12 cellular contexts compared by ENCODE assay signal in genomic region chr20:62741191-62741676, GRCh38. TPM values are rescaled to one million over a fixed set of nuclear protein-coding genes. Genes with fewer than 3 reads are reported as not detected.
DNase-seq lines count a peak whose midpoint lies in the region; ATAC-seq and TF ChIP-seq lines count a peak whose summit lies in the region.
"Had no signal": no experiment of that assay in that cellular context is flagged by ENCODE, and none has a peak within 500 bp of the region (broad histone marks: within the 10 kb centered on the region; RNA-seq: fewer than 3 reads in every experiment).

No MANE protein-coding gene starts in this region.

- H3K9me2 ChIP-seq in hepatocyte (replicated peaks; ENCODE audit: insufficient read depth) = no peaks in the 10 kb centered on the region

- H3K9me3 ChIP-seq in BLaER1 (no peaks in the 10 kb centered on the region), HUES48 (ENCODE audit: control insufficient read depth, insufficient read depth, low read length) (no peaks in the 10 kb centered on the region), liver (ENCODE audit: control insufficient read depth in 4 of 4, low read length in 3 of 4) (no peaks in the 10 kb centered on the region), hepatocyte (ENCODE audit: low read depth) (no peaks in the 10 kb centered on the region)

- no peak overlapping the region for H2AFZ ChIP-seq in hepatocyte

- H4K20me1 ChIP-seq in BLaER1 (peaks cover 27% of the 10 kb centered on the region), hepatocyte (ENCODE audit: insufficient read depth, poor library complexity, severe bottlenecking) (no peaks in the 10 kb centered on the region)

- WGBS in liver = 71% methylated on average over 9 of the region's 9 CpGs
- 64% methylated on average over 8 of the region's 9 CpGs for WGBS in hepatocyte (ENCODE audit: low lambda C conversion rate, missing lambda C conversion rate)

- no peaks in the 10 kb centered on the region for H3K27me3 ChIP-seq in BLaER1
- no peaks in the 10 kb centered on the region for H3K27me3 ChIP-seq in HUES48 (ENCODE audit: control insufficient read depth, insufficient read depth, low read length)
- no peaks in the 10 kb centered on the region for H3K27me3 ChIP-seq in liver (ENCODE audit: control insufficient read depth in 4 of 4, insufficient read depth in 4 of 4, low read length in 3 of 4)
- H3K27me3 ChIP-seq in hepatocyte = no peaks in the 10 kb centered on the region

- H3K27ac ChIP-seq in BLaER1 (peak overlapping the region; percentile 86), HUES48 (ENCODE audit: low read depth, low read length) (peak overlapping the region; percentile 78), liver (ENCODE audit: low read depth in 1 of 2, low read length in 2 of 2) (no peak overlapping the region), hepatocyte (no peak overlapping the region)

- no peak for TF ChIP-seq RAD21 in liver (IDR thresholded peaks at IDR 0.05)

- no peaks in the 10 kb centered on the region for H3K36me3 ChIP-seq in BLaER1
- H3K36me3 ChIP-seq in HUES48 (ENCODE audit: control insufficient read depth, insufficient read depth, low read length) = no peaks in the 10 kb centered on the region
- no peaks in the 10 kb centered on the region for H3K36me3 ChIP-seq in liver (ENCODE audit: control insufficient read depth in 4 of 4, insufficient read depth in 3 of 4, low read depth in 1 of 4, low read length in 3 of 4)
- H3K36me3 ChIP-seq in hepatocyte (replicated peaks; ENCODE audit: insufficient read depth, low read depth) = no peaks in the 10 kb centered on the region

- H3K4me1 ChIP-seq in BLaER1 = peaks cover 74% of the 10 kb centered on the region
- peaks cover 7% of the 10 kb centered on the region; the same call in 1 of the 2 replicates for H3K4me1 ChIP-seq in HUES48 (ENCODE audit: control insufficient read depth, insufficient read depth, low read length)
- no peaks in the 10 kb centered on the region for H3K4me1 ChIP-seq in liver (ENCODE audit: control insufficient read depth in 4 of 4, insufficient read depth in 4 of 4, low read length in 3 of 4)
- H3K4me1 ChIP-seq in hepatocyte (ENCODE audit: insufficient read depth) = no peaks in the 10 kb centered on the region

- peak overlapping the region; percentile 77 for H3K9ac ChIP-seq in BLaER1
- no peak overlapping the region for H3K9ac ChIP-seq in HUES48 (ENCODE audit: low read depth, low read length)
- H3K9ac ChIP-seq in liver (ENCODE audit: low read depth in 1 of 2, low read length in 2 of 2) = no peak overlapping the region

- H3K4me3 ChIP-seq in BLaER1 = peak overlapping the region; percentile 59
- H3K4me3 ChIP-seq in HUES48 (ENCODE audit: low read depth, low read length) = no peak overlapping the region
- H3K4me3 ChIP-seq in liver (ENCODE audit: low read depth in 1 of 3, low read length in 3 of 3) = no peak overlapping the region
- no peak overlapping the region for H3K4me3 ChIP-seq in hepatocyte

- ATAC-seq in GM18873 (IDR thresholded peaks at IDR 0.05; ENCODE audit: low FRiP score, unreplicated experiment) = no peak
- ATAC-seq in HG03097 (IDR thresholded peaks at IDR 0.05; ENCODE audit: low FRiP score, unreplicated experiment) = no peak

- peak; percentile 55 for DNase-seq in astrocyte of the hippocampus (ENCODE audit: low read depth, low spot score)
- no peak for DNase-seq in hepatocyte (ENCODE audit: low spot score)
- no peak for DNase-seq in hepatic stellate cell (ENCODE audit: low spot score)
- DNase-seq: DND-41, glutamatergic neuron, NCI-H1694 had no signal

- H3K4me2 ChIP-seq in BLaER1 (peak overlapping the region; percentile 99), hepatocyte (no peak overlapping the region)

- no peaks in the 10 kb centered on the region for H3K79me2 ChIP-seq in hepatocyte

- TF ChIP-seq CTCF in liver (IDR thresholded peaks at IDR 0.05; ENCODE audit: low read depth, low read length, missing input control) (no peak), hepatocyte (IDR thresholded peaks at IDR 0.05; ENCODE audit: poor library complexity) (no peak)

TF ChIP-seq in liver, 16 proteins besides CTCF, POLR2A, EP300 and RAD21:
- TF ChIP-seq, protein P1, sequence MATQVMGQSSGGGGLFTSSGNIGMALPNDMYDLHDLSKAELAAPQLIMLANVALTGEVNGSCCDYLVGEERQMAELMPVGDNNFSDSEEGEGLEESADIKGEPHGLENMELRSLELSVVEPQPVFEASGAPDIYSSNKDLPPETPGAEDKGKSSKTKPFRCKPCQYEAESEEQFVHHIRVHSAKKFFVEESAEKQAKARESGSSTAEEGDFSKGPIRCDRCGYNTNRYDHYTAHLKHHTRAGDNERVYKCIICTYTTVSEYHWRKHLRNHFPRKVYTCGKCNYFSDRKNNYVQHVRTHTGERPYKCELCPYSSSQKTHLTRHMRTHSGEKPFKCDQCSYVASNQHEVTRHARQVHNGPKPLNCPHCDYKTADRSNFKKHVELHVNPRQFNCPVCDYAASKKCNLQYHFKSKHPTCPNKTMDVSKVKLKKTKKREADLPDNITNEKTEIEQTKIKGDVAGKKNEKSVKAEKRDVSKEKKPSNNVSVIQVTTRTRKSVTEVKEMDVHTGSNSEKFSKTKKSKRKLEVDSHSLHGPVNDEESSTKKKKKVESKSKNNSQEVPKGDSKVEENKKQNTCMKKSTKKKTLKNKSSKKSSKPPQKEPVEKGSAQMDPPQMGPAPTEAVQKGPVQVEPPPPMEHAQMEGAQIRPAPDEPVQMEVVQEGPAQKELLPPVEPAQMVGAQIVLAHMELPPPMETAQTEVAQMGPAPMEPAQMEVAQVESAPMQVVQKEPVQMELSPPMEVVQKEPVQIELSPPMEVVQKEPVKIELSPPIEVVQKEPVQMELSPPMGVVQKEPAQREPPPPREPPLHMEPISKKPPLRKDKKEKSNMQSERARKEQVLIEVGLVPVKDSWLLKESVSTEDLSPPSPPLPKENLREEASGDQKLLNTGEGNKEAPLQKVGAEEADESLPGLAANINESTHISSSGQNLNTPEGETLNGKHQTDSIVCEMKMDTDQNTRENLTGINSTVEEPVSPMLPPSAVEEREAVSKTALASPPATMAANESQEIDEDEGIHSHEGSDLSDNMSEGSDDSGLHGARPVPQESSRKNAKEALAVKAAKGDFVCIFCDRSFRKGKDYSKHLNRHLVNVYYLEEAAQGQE (IDR thresholded peaks at IDR 0.05) = peak; percentile 71
- no peak for TF ChIP-seq TAF1 (conservative IDR thresholded peaks at IDR 0.05)

RNA-seq across cellular contexts. Expression of gene NTSR1, which starts 32.6 kb away (rescaled TPM):
- under 1 TPM; 0.08 to 0.33 TPM for total RNA-seq in liver
- polyA plus RNA-seq in liver = under 1 TPM in 1 of 2 donors, not detected in 1; 0.03 TPM
- total RNA-seq in hepatocyte = 0.08 and 0.37 TPM in 2 replicates
- polyA plus RNA-seq in hepatocyte = 0.09 TPM in 1 of 2 replicates, not detected in the other
- total RNA-seq: neural crest cell had no signal

RNA-seq across cellular contexts. Expression of gene MRGBP, which starts 55.0 kb away (rescaled TPM):
- total RNA-seq in liver (1 to 10 TPM; 4.5 to 6.6 TPM), hepatocyte (14.0 and 18.9 TPM in 2 replicates)
- polyA plus RNA-seq in liver (1 to 10 TPM; 5.2 to 6.8 TPM), hepatocyte (18.9 and 20.5 TPM in 2 replicates)

Comparison
In these comparisons a context has a peak if more than half of its experiments do, and no peak if none do; other contexts are left out.
1. H3K27ac ChIP-seq: peak in BLaER1 (single experiment) and HUES48 (single experiment); none in liver (0 of 2) and hepatocyte (single experiment).